In the genomic region with DNA sequence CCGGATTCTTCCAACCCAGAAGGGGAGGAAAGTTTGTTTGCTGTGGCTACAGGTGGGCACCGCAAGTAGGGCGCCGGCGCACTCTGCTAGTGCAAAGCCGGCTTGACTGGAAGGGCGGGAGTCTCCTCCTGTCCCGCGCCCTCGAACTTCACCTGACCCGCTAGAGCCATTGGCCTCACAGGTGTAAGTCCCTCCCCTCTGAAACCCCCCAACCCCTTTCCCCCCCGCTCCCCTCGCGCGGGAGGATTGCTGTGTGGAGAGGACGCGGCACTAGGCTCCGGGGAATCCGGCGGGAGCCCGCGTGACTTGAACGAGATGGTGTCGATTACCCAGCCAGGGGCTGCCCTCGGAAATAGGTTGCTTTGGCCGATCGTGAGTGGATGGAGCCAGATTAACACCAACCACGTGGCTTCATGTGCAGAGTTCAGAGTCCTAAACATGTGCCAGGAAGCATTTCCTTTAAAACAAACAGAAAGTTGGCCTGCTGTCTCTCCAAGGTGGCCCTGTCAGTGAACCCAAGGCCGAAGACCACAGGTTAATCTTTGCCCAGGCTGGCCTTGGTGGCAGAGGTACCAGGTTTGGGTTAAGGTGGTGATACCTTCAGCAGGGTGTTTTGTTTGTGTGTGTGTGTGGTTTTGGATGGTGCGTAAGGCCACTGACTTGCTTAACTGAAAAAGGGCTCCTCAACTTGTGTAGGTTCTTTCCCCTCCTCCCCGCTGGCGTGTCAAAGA, we compare ENCODE assay signal across 8 cellular contexts. TPM values are rescaled to one million over a fixed set of nuclear protein-coding genes. Genes with fewer than 3 reads are reported as not detected.
DNase-seq lines count a peak whose midpoint lies in the region; ATAC-seq and TF ChIP-seq lines count a peak whose summit lies in the region.

No MANE protein-coding gene starts in this region.

- H3K9me3 ChIP-seq in neuronal stem cell (replicated peaks in 1 of 2; ENCODE audit: control insufficient read depth in 2 of 2, insufficient read depth in 1 of 2, low read depth in 1 of 2, low read length in 2 of 2) (no peaks in the 10 kb centered on the region), thoracic aorta (no peaks in the 10 kb centered on the region)

- H3K36me3 Mint-ChIP-seq in endothelial cell (ENCODE audit: low read depth, unreplicated experiment), result no peaks in the 10 kb centered on the region

- H3K27ac ChIP-seq in neuronal stem cell (replicated peaks; ENCODE audit: low read length) (no peak overlapping the region), thoracic aorta (peak overlapping the region in 1 of 2 donors; percentile 27)

- peak overlapping the region; percentile 99 for H2AFZ ChIP-seq in neuronal stem cell (ENCODE audit: low read length)

- in situ Hi-C loops in GM18951 (cut with MboI; ENCODE audit: low sequenced_read_pairs, unreplicated experiment), result no loop called here

- no peak overlapping the region for H2BK12ac ChIP-seq in neuronal stem cell (ENCODE audit: low read length)

- peak overlapping the region; percentile 77 to 91 for H3K4me3 ChIP-seq in neuronal stem cell (ENCODE audit: low read length in 2 of 2)
- peak overlapping the region; percentile 79 for H3K4me3 ChIP-seq in thoracic aorta

- peaks cover 18% of the 10 kb centered on the region for H3K4me1 Mint-ChIP-seq in endothelial cell (ENCODE audit: unreplicated experiment)

- H3K27me3 ChIP-seq in neuronal stem cell (ENCODE audit: control insufficient read depth in 3 of 3, insufficient read depth in 3 of 3, low read depth in 1 of 3, low read length in 3 of 3) (peaks cover 0 to 6% (median 0%) of the 10 kb centered on the region in 3 experiments), thoracic aorta (replicated peaks; ENCODE audit: insufficient read depth) (no peaks in the 10 kb centered on the region)

- H2BK15ac ChIP-seq in neuronal stem cell (ENCODE audit: low read length), result peak overlapping the region; percentile 54

- H3K9me3 Mint-ChIP-seq in endothelial cell (ENCODE audit: unreplicated experiment), result no peaks in the 10 kb centered on the region

- peak overlapping the region; percentile 13 for H2AK5ac ChIP-seq in neuronal stem cell (ENCODE audit: low read depth, low read length)

- ATAC-seq in HG03520 (IDR thresholded peaks at IDR 0.05; ENCODE audit: unreplicated experiment) (peak; percentile 19), thoracic aorta (ENCODE audit: insufficient number of reproducible peaks, low FRiP score, low read depth) (no peak), GM19035 (IDR thresholded peaks at IDR 0.05; ENCODE audit: unreplicated experiment) (no peak), GM21515 (IDR thresholded peaks at IDR 0.05; ENCODE audit: unreplicated experiment) (no peak)

- WGBS in neuronal stem cell (ENCODE audit: extremely low coverage in 2 of 2, insufficient read length in 2 of 2, insufficient replicate concordance in 1 of 2), 2 donors, result no CpG with 5 or more reads among the region's 32 CpGs

- H3K4me3 Mint-ChIP-seq in endothelial cell (ENCODE audit: unreplicated experiment), result peak overlapping the region; percentile 96

- peak overlapping the region; percentile 69 for H3K23ac ChIP-seq in neuronal stem cell (ENCODE audit: low read depth, low read length, poor library complexity)

- TF ChIP-seq POLR2A in GM18951 (IDR thresholded peaks at IDR 0.05; ENCODE audit: extremely low read depth, insufficient read depth, insufficient read length), result peak; percentile 45

- H3K36me3 ChIP-seq in neuronal stem cell (replicated peaks in 1 of 2; ENCODE audit: control insufficient read depth in 2 of 2, insufficient read depth in 2 of 2, low read length in 2 of 2) (no peaks in the 10 kb centered on the region), thoracic aorta (no peaks in the 10 kb centered on the region)

- H3K4me1 ChIP-seq in neuronal stem cell (ENCODE audit: control insufficient read depth in 2 of 2, insufficient read depth in 1 of 2, low read depth in 1 of 2, low read length in 2 of 2) (peaks cover 5 to 25% of the 10 kb centered on the region in 2 donors), thoracic aorta (ENCODE audit: control insufficient read depth in 1 of 2, low read depth in 2 of 2) (peaks cover 0 to 16% of the 10 kb centered on the region in 2 donors)

- no peak overlapping the region for H4K8ac ChIP-seq in neuronal stem cell (ENCODE audit: low read depth, low read length)

- no peak overlapping the region for H2BK120ac ChIP-seq in neuronal stem cell (ENCODE audit: low read depth, low read length)

- H3K4me2 ChIP-seq in neuronal stem cell (ENCODE audit: insufficient read depth, low read length, poor library complexity, severe bottlenecking), result peak overlapping the region; percentile 81

- peaks cover 2% of the 10 kb centered on the region for H3K27me3 Mint-ChIP-seq in endothelial cell (ENCODE audit: unreplicated experiment)

- H3K79me1 ChIP-seq in neuronal stem cell (ENCODE audit: low read depth, low read length), result no peaks in the 10 kb centered on the region

- H3K18ac ChIP-seq in neuronal stem cell (ENCODE audit: low read length), result no peak overlapping the region

- peak; percentile 69 for DNase-seq in activated CD4-positive, alpha-beta T cell treated with anti-CD3 and anti-CD28 coated beads, Interleukin-2, amount 50 U/mL, for 1 hour
- DNase-seq in endothelial cell (ENCODE audit: low spot score) (peak; percentile 28), neuronal stem cell (ENCODE audit: low spot score) (peak; percentile 15), thoracic aorta (ENCODE audit: low spot score) (no peak)

- no peak overlapping the region for H3K4ac ChIP-seq in neuronal stem cell (ENCODE audit: low read length)

- H3K14ac ChIP-seq in neuronal stem cell (ENCODE audit: low read length), result no peak overlapping the region

- H3K27ac Mint-ChIP-seq in endothelial cell (ENCODE audit: unreplicated experiment), result no peak overlapping the region

- no peak for TF ChIP-seq CTCF in endothelial cell (IDR thresholded peaks at IDR 0.05; ENCODE audit: unreplicated experiment)
- no peak for TF ChIP-seq CTCF in thoracic aorta (IDR thresholded peaks at IDR 0.05)

- no peak overlapping the region for H4K91ac ChIP-seq in neuronal stem cell (ENCODE audit: low read depth, low read length, poor library complexity)

- H2BK5ac ChIP-seq in neuronal stem cell (ENCODE audit: low read length), result peak overlapping the region; percentile 92

- H3K9ac ChIP-seq in neuronal stem cell (ENCODE audit: low read depth, low read length, poor library complexity), result no peak overlapping the region

RNA-seq across cellular contexts. Expression of a gene that starts 1.0 kb away (rescaled TPM):
- 43.4 TPM for total RNA-seq in endothelial cell (ENCODE audit: unreplicated experiment)
- polyA plus RNA-seq in neuronal stem cell (2013, experiment 1 of 2), result 9.9 TPM
- polyA plus RNA-seq in neuronal stem cell (2013, experiment 2 of 2), result 10.5 TPM
- 10 to 100 TPM; 15.3 to 17.6 TPM for total RNA-seq in thoracic aorta
